12 cellular contexts compared by ENCODE assay signal in the genomic region with DNA sequence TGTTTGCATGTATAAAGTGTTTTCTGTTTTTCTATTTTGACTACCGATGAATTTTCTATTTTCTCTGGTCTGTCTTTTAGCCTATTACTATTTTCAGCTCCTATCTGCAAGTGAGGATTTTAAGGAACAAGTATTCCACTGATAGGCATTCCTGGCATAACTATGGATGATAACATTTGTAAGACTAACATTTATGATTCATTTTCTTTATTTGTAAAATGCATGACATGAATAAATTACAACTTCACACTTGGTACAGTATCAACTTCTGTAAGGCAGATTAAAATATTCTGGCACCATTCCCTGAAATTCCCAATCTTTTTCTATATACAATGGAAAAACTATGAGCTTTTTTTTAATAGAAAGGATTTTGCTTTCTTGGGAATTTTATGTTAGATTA.
"Had no signal": no experiment of that assay in that cellular context is flagged by ENCODE, and none has a peak within 500 bp of the region (broad histone marks: within the 10 kb centered on the region; RNA-seq: fewer than 3 reads in every experiment).

No MANE protein-coding gene starts in this region.

- H3K27me3 ChIP-seq: dorsolateral prefrontal cortex, esophagus muscularis mucosa, foreskin keratinocyte, right lobe of liver had no signal

- DNase-seq: activated B cell treated with CpG ODN at 0.5 μM for 24 hours; activated CD4-positive, alpha-beta T cell treated with anti-CD3 and anti-CD28 coated beads, Interleukin-2, amount 10 ng/mL, durations not matched to agents 24 days and 14 days; activated naive CD8-positive, alpha-beta T cell treated with anti-CD3 and anti-CD28 coated beads, Interleukin-2, amount 10 ng/mL, durations not matched to agents 7 days and 5 days; anterior cingulate cortex; dorsolateral prefrontal cortex; foreskin keratinocyte; glutamatergic neuron; mesenchymal stem cell; psoas muscle; right lobe of liver; T-helper 17 cell had no signal

- ATAC-seq: foreskin keratinocyte, psoas muscle, T-helper 17 cell had no signal

- H3K4me1 ChIP-seq: foreskin keratinocyte, psoas muscle, right lobe of liver had no signal

- H3K9me3 ChIP-seq: esophagus muscularis mucosa, psoas muscle had no signal

- H3K27ac ChIP-seq: dorsolateral prefrontal cortex, esophagus muscularis mucosa, foreskin keratinocyte, psoas muscle, right lobe of liver had no signal

- H3K4me3 ChIP-seq: dorsolateral prefrontal cortex, esophagus muscularis mucosa, psoas muscle, right lobe of liver had no signal
